8 cellular contexts compared by ENCODE assay signal in genomic region chr11:63838682-63839507, GRCh38. TPM values are rescaled to one million over a fixed set of nuclear protein-coding genes. Genes with fewer than 3 reads are reported as not detected.
DNase-seq lines count a peak whose midpoint lies in the region; ATAC-seq and TF ChIP-seq lines count a peak whose summit lies in the region.

MARK2 (plus strand) TSS chr11:63839110; CDS start chr11:63839507, 397 bp downstream.

- H3K9me3 ChIP-seq in SK-N-SH: no peaks in the 10 kb centered on the region
- no peaks in the 10 kb centered on the region for H3K9me3 ChIP-seq in gastroesophageal sphincter

- DNase-seq in GM04504 (ENCODE audit: low read depth): peak; percentile 95
- DNase-seq in NCI-H1048 (lab: John Stamatoyannopoulos, UW): peak; percentile 100
- peak; percentile 98 for DNase-seq in SK-N-SH
- peak; percentile 99 for DNase-seq in activated naive CD4-positive, alpha-beta T cell treated with anti-CD3 and anti-CD28 coated beads, Interleukin-2, amount 50 U/mL, for 16 hours
- peak; percentile 83 for DNase-seq in non-pigmented ciliary epithelial cell (ENCODE audit: low read depth)
- peak; percentile 97 for DNase-seq in superior temporal gyrus (ENCODE audit: extremely low spot score)

- WGBS in SK-N-SH (ENCODE audit: low lambda C conversion rate): under 1% methylated on average over 28 of the region's 99 CpGs
- WGBS in gastroesophageal sphincter (ENCODE audit: low coverage in 1 of 2), 2 donors: 0% methylated on average over 3 to 10 of the region's 99 CpGs

- H3K4me1 ChIP-seq in SK-N-SH (ENCODE audit: control insufficient read depth in 1 of 2, insufficient read depth in 2 of 2, low read depth in 1 of 2, low read length in 1 of 2) (peaks cover 12 to 28% of the 10 kb centered on the region in 2 experiments; a peak in 3 of 4 replicates), gastroesophageal sphincter (peaks cover 0 to 60% (median 35%) of the 10 kb centered on the region in 3 donors)

- peaks cover 5% of the 10 kb centered on the region for H3F3A ChIP-seq in SK-N-SH (replicated peaks; ENCODE audit: insufficient read depth)

- POLR2A ChIA-PET in SK-N-SH (lab: Yijun Ruan, JAX): interaction anchor here (0.5 to 1.8 kb wide), 9 partner anchors 9 to 342 kb away, joined by 3 to 8 read pairs (median 4); partner anchors contain the start of gene RCOR2

- CTCF ChIA-PET in SK-N-SH (lab: Yijun Ruan, JAX): interaction anchor here (0.6 to 6.7 kb wide), 25 partner anchors 9 to 314 kb away, joined by 3 to 162 read pairs (median 7); partner anchors contain the start of genes RCOR2 and ZFTA

- H3K4me2 ChIP-seq in SK-N-SH: peak within 1 kb of the TSS; percentile 94

- TF ChIP-seq RAD21 in SK-N-SH (IDR thresholded peaks at IDR 0.05; ENCODE audit: low read length): no peak

- peak within 1 kb of the TSS; percentile 46 to 78; a peak in 3 of 4 replicates for H3K27ac ChIP-seq in SK-N-SH (ENCODE audit: low read depth in 2 of 2, low read length in 1 of 2)
- peak within 1 kb of the TSS; percentile 30 to 94 (median 88) for H3K27ac ChIP-seq in gastroesophageal sphincter

- H2AFZ ChIP-seq in SK-N-SH (ENCODE audit: low read depth): peak within 1 kb of the TSS; percentile 77

- no peaks in the 10 kb centered on the region for H3K9me2 ChIP-seq in SK-N-SH

- peaks cover 42% of the 10 kb centered on the region for H4K20me1 ChIP-seq in SK-N-SH (ENCODE audit: insufficient read depth)

- peak; percentile 61 to 71 for TF ChIP-seq POLR2A in gastroesophageal sphincter (IDR thresholded peaks at IDR 0.05)

- peaks cover 47% of the 10 kb centered on the region for H3K79me2 ChIP-seq in SK-N-SH (ENCODE audit: insufficient read depth)

- H3K27me3 ChIP-seq in SK-N-SH (ENCODE audit: insufficient read depth) (no peaks in the 10 kb centered on the region), gastroesophageal sphincter (no peaks in the 10 kb centered on the region)

- TF ChIP-seq CTCF in SK-N-SH (IDR thresholded peaks at IDR 0.05): no peak
- peak in 2 of 4 experiments; percentile 20 to 28 for TF ChIP-seq CTCF in gastroesophageal sphincter (IDR thresholded peaks at IDR 0.05)

- H3K36me3 ChIP-seq in SK-N-SH (replicated peaks in 1 of 2; ENCODE audit: control insufficient read depth in 1 of 2, insufficient read depth in 2 of 2, low read length in 1 of 2) (peaks cover 5 to 9% of the 10 kb centered on the region in 2 experiments), gastroesophageal sphincter (peaks cover 0 to 8% of the 10 kb centered on the region in 2 donors)

- H3K9ac ChIP-seq in SK-N-SH: peak within 1 kb of the TSS; percentile 85

- peak within 1 kb of the TSS; percentile 77 to 83 for H3K4me3 ChIP-seq in SK-N-SH (ENCODE audit: low read depth in 2 of 2, low read length in 1 of 2)
- H3K4me3 ChIP-seq in gastroesophageal sphincter: peak within 1 kb of the TSS; percentile 57 to 93

- peak; percentile 67 for ATAC-seq in HG02571 (IDR thresholded peaks at IDR 0.05; ENCODE audit: unreplicated experiment)
- peak; percentile 92 for ATAC-seq in gastroesophageal sphincter

- TF ChIP-seq EP300 in SK-N-SH (IDR thresholded peaks at IDR 0.05; ENCODE audit: borderline replicate concordance in 1 of 2, low read depth in 1 of 2, low read length in 1 of 2) (no peak), gastroesophageal sphincter (IDR thresholded peaks at IDR 0.05) (no peak)

TF ChIP-seq in SK-N-SH, 30 proteins besides CTCF, POLR2A, EP300 and RAD21:
- peak; percentile 89 for TF ChIP-seq YY1 (IDR thresholded peaks at IDR 0.05; ENCODE audit: low read depth)
- no peak for TF ChIP-seq ZBTB33 (IDR thresholded peaks at IDR 0.05; ENCODE audit: borderline replicate concordance, low read depth)
- TF ChIP-seq TEAD4 (IDR thresholded peaks at IDR 0.05; ENCODE audit: borderline replicate concordance, insufficient read depth): no peak
- TF ChIP-seq EZH2phosphoT487 (IDR thresholded peaks at IDR 0.05; ENCODE audit: borderline replicate concordance, low read depth): no peak
- peak; percentile 87 for TF ChIP-seq POLR2AphosphoS5 (IDR thresholded peaks at IDR 0.05; ENCODE audit: low read depth, low read length)
- TF ChIP-seq NRF1 (IDR thresholded peaks at IDR 0.05; ENCODE audit: low read depth, low read length): no peak
- TF ChIP-seq REST (IDR thresholded peaks at IDR 0.05; ENCODE audit: low read depth, low read length): no peak
- TF ChIP-seq NFIC (IDR thresholded peaks at IDR 0.05; ENCODE audit: borderline replicate concordance): no peak
- TF ChIP-seq ELF1 (IDR thresholded peaks at IDR 0.05): peak; percentile 79
- no peak for TF ChIP-seq PBX3 (IDR thresholded peaks at IDR 0.05)
- no peak for TF ChIP-seq USF1 (IDR thresholded peaks at IDR 0.05; ENCODE audit: borderline replicate concordance, low read depth)
- TF ChIP-seq MAX (IDR thresholded peaks at IDR 0.05; ENCODE audit: low read depth): peak; percentile 31; the same call in 1 of the 2 replicates
- no peak for TF ChIP-seq RCOR1 (IDR thresholded peaks at IDR 0.05; ENCODE audit: low read length)
- peak; percentile 71; the same call in 1 of the 2 replicates for TF ChIP-seq MXI1 (IDR thresholded peaks at IDR 0.05; ENCODE audit: low read depth, low read length)

RNA-seq across cellular contexts. Expression of gene MARK2, which starts in this region (rescaled TPM):
- 14.6 and 18.8 TPM in 2 replicates for polyA plus RNA-seq in SK-N-SH (2012; rRNA removed)
- 9.6 and 13.4 TPM in 2 replicates for polyA plus RNA-seq in SK-N-SH (2012; cell fraction: cytosol; rRNA removed)
- polyA plus RNA-seq in SK-N-SH (2012; cell fraction: nucleus; rRNA removed): 17.2 and 19.6 TPM in 2 replicates
- 10 to 100 TPM; 17.4 to 42.5 (median 23.8) TPM for total RNA-seq in gastroesophageal sphincter

Comparison
In these comparisons a context has a peak if more than half of its experiments do, and no peak if none do; other contexts are left out.
1. Peak in every context shown above with its lines: DNase-seq, ATAC-seq, H3K4me3 ChIP-seq and H3K27ac ChIP-seq.